8 cellular contexts compared by ENCODE assay signal in genomic region chr16:2720719-2721633, GRCh38.
DNase-seq lines count a peak whose midpoint lies in the region; ATAC-seq and TF ChIP-seq lines count a peak whose summit lies in the region.

No MANE protein-coding gene starts in this region.

- H3K27ac ChIP-seq in neutrophil = peak overlapping the region; percentile 76

- no peaks in the 10 kb centered on the region for H3K36me3 ChIP-seq in neutrophil

- peak; percentile 76 for ATAC-seq in GM21825 (IDR thresholded peaks at IDR 0.05; ENCODE audit: unreplicated experiment)

- H3K4me1 ChIP-seq in neutrophil (ENCODE audit: control insufficient read depth in 1 of 2, insufficient read depth in 1 of 2, low read depth in 1 of 2, low read length in 1 of 2) = peaks cover 2 to 10% of the 10 kb centered on the region in 2 experiments

- peak; percentile 91 for TF ChIP-seq CTCF in neutrophil (IDR thresholded peaks at IDR 0.05)

- DNase-seq in EL = peak; percentile 84
- peak; percentile 51 to 59 for DNase-seq in Kasumi-1 (lab: John Stamatoyannopoulos, UW)
- peak; percentile 96 for DNase-seq in RPMI8226
- peak; percentile 94 for DNase-seq in activated effector memory CD4-positive, alpha-beta T cell treated with anti-CD3 and anti-CD28 coated beads, Interleukin-2, amount 50 U/mL, for 16 hours
- peak; percentile 66 for DNase-seq in foreskin melanocyte
- DNase-seq in superior temporal gyrus (ENCODE audit: extremely low spot score) = peak; percentile 41

- H3K4me3 ChIP-seq in neutrophil (ENCODE audit: low read depth in 1 of 2, low read length in 1 of 2) = peak overlapping the region; percentile 66 to 86

- H3K27me3 ChIP-seq in neutrophil = peaks cover 41% of the 10 kb centered on the region

- H3K9me3 ChIP-seq in neutrophil = no peaks in the 10 kb centered on the region

Comparison
In these comparisons a context has a peak if more than half of its experiments do, and no peak if none do; other contexts are left out.
1. Peak in every context shown above with its lines: DNase-seq, ATAC-seq, H3K4me3 ChIP-seq and H3K27ac ChIP-seq.
2. DNase-seq: peak in every context shown above with its lines; median percentile 96 in RPMI8226; 94 in activated effector memory CD4-positive, alpha-beta T cell treated with anti-CD3 and anti-CD28 coated beads, Interleukin-2, amount 50 U/mL, for 16 hours; 84 in EL; 66 in foreskin melanocyte; 55 in Kasumi-1; 41 in superior temporal gyrus.